ENCODE assay signal across 8 cellular contexts in genomic region chr19:19115954-19116353, GRCh38. TPM values are rescaled to one million over a fixed set of nuclear protein-coding genes. Genes with fewer than 3 reads are reported as not detected.
DNase-seq lines count a peak whose midpoint lies in the region; ATAC-seq and TF ChIP-seq lines count a peak whose summit lies in the region.
"Had no signal": no experiment of that assay in that cellular context is flagged by ENCODE, and none has a peak within 500 bp of the region (broad histone marks: within the 10 kb centered on the region; RNA-seq: fewer than 3 reads in every experiment).

No MANE protein-coding gene starts in this region.

- ATAC-seq in stimulated activated naive CD8-positive, alpha-beta T cell treated with anti-CD3 and anti-CD28 coated beads, Interleukin-15, amount 100 ng/mL, for 72 hours: peak; percentile 57
- no peak for ATAC-seq in HG02981 (IDR thresholded peaks at IDR 0.05; ENCODE audit: unreplicated experiment)

- H3K9me3 Mint-ChIP-seq in activated T-cell treated with anti-CD3 and anti-CD28 coated beads, Interleukin-2, amount 50 U/mL, for 24 hours: no peaks in the 10 kb centered on the region
- H3K9me3 Mint-ChIP-seq in stimulated activated naive CD8-positive, alpha-beta T cell treated with anti-CD3 and anti-CD28 coated beads, Interleukin-15, amount 100 ng/mL, for 72 hours: no peaks in the 10 kb centered on the region

- TF ChIP-seq POLR2A in NB4 (IDR thresholded peaks at IDR 0.05; ENCODE audit: extremely low read depth, insufficient read length): no peak
- no peak for TF ChIP-seq POLR2A in lower leg skin (IDR thresholded peaks at IDR 0.05)

- peaks cover 19% of the 10 kb centered on the region for H3K36me3 Mint-ChIP-seq in activated T-cell treated with anti-CD3 and anti-CD28 coated beads, Interleukin-2, amount 50 U/mL, for 24 hours (ENCODE audit: low read depth)

- 77 to 84% methylated on average over 9 of the region's 9 CpGs for WGBS in lower leg skin, 2 donors

- H3K4me3 Mint-ChIP-seq in activated T-cell treated with anti-CD3 and anti-CD28 coated beads, Interleukin-2, amount 50 U/mL, for 24 hours: no peak overlapping the region
- no peak overlapping the region for H3K4me3 Mint-ChIP-seq in stimulated activated naive CD8-positive, alpha-beta T cell treated with anti-CD3 and anti-CD28 coated beads, Interleukin-15, amount 100 ng/mL, for 72 hours

- H3K4me3 ChIP-seq in NB4 (ENCODE audit: low read depth, low read length) (no peak overlapping the region), lower leg skin (ENCODE audit: low read depth, poor library complexity, severe bottlenecking) (no peak overlapping the region)
- H3K4me3 ChIP-seq: SK-N-MC had no signal

- TF ChIP-seq CTCF in GM10266 (IDR thresholded peaks at IDR 0.05; ENCODE audit: control insufficient read depth, insufficient read depth, low read depth, missing control alignments): peak; percentile 54
- TF ChIP-seq CTCF in NB4 (IDR thresholded peaks at IDR 0.05; ENCODE audit: low read depth, low read length): peak; percentile 84
- no peak for TF ChIP-seq CTCF in lower leg skin (IDR thresholded peaks at IDR 0.05)

- no peaks in the 10 kb centered on the region for H3K27me3 Mint-ChIP-seq in activated T-cell treated with anti-CD3 and anti-CD28 coated beads, Interleukin-2, amount 50 U/mL, for 24 hours
- H3K27me3 Mint-ChIP-seq in stimulated activated naive CD8-positive, alpha-beta T cell treated with anti-CD3 and anti-CD28 coated beads, Interleukin-15, amount 100 ng/mL, for 72 hours: no peaks in the 10 kb centered on the region

- peak; percentile 73 for DNase-seq in GM10266 (ENCODE audit: extremely low spot score)
- DNase-seq in NB4 (ENCODE audit: low read depth): peak; percentile 54
- peak; percentile 66 for DNase-seq in activated T-cell treated with anti-CD3 and anti-CD28 coated beads, Interleukin-2, amount 50 U/mL, for 24 hours
- DNase-seq in iPS-NIHi11 (ENCODE audit: low spot score): peak; percentile 65
- DNase-seq in stimulated activated naive CD8-positive, alpha-beta T cell treated with anti-CD3 and anti-CD28 coated beads, Interleukin-15, amount 100 ng/mL, for 72 hours: peak; percentile 37 to 44
- DNase-seq in lower leg skin (ENCODE audit: low spot score in 2 of 2): no peak

- H3K4me1 Mint-ChIP-seq in activated T-cell treated with anti-CD3 and anti-CD28 coated beads, Interleukin-2, amount 50 U/mL, for 24 hours (ENCODE audit: low read depth): peaks cover 2% of the 10 kb centered on the region
- H3K4me1 Mint-ChIP-seq in stimulated activated naive CD8-positive, alpha-beta T cell treated with anti-CD3 and anti-CD28 coated beads, Interleukin-15, amount 100 ng/mL, for 72 hours: peaks cover 13% of the 10 kb centered on the region

- H3K27ac Mint-ChIP-seq in activated T-cell treated with anti-CD3 and anti-CD28 coated beads, Interleukin-2, amount 50 U/mL, for 24 hours: no peak overlapping the region
- no peak overlapping the region for H3K27ac Mint-ChIP-seq in stimulated activated naive CD8-positive, alpha-beta T cell treated with anti-CD3 and anti-CD28 coated beads, Interleukin-15, amount 100 ng/mL, for 72 hours

- intact Hi-C loops in lower leg skin (cut with DNase I; ENCODE audit: low total_unique reads): no loop called here

RNA-seq across cellular contexts. Expression of gene TMEM161A, which starts 22.3 kb away (rescaled TPM):
- total RNA-seq in lower leg skin: 10 to 100 TPM; 25.7 to 30.1 (median 27.9) TPM

RNA-seq across cellular contexts. Expression of gene SLC25A42, which starts 52.2 kb away (rescaled TPM):
- 10 to 100 TPM in 1 of 4 donors, 1 to 10 TPM in 3; 4.6 to 13.9 (median 7.4) TPM for total RNA-seq in lower leg skin

RNA-seq across cellular contexts. Expression of gene MEF2B, which starts 54.1 kb away (rescaled TPM):
- total RNA-seq in lower leg skin: 1 to 10 TPM in 1 of 4 donors, under 1 TPM in 2, not detected in 1; 0.49 to 2.2 (median 0.84) TPM

Comparison
In these comparisons a context has a peak if more than half of its experiments do, and no peak if none do; other contexts are left out.
1. DNase-seq: peak in GM10266 (single experiment), NB4 (single experiment), activated T-cell treated with anti-CD3 and anti-CD28 coated beads, Interleukin-2, amount 50 U/mL, for 24 hours (single experiment), iPS-NIHi11 (single experiment) and stimulated activated naive CD8-positive, alpha-beta T cell treated with anti-CD3 and anti-CD28 coated beads, Interleukin-15, amount 100 ng/mL, for 72 hours (2 of 2); none in lower leg skin (0 of 2).
2. CTCF ChIP-seq: peak in GM10266 (single experiment) and NB4 (single experiment); none in lower leg skin (0 of 3).